ENCODE assay signal across 20 cellular contexts in the genomic region with DNA sequence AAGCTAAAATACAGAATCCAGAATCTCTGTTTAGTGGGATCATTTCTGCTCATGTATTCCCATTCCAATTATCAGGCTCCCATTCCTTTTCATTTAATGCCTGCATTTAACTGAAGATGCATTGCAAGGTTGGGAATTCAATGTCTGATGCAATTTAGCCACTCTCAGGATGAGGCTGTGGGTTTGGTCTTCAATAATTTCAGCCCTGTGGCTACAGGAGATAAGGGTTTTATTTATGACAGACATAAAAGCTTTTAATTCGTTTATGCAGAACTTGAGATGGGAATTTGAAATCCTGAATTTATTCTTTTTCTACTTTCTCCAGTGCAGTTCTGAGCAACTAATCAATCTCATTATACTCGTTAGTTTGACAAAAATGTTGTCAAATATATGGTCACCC.
DNase-seq lines count a peak whose midpoint lies in the region; ATAC-seq and TF ChIP-seq lines count a peak whose summit lies in the region.
"Had no signal": no experiment of that assay in that cellular context is flagged by ENCODE, and none has a peak within 500 bp of the region (broad histone marks: within the 10 kb centered on the region; RNA-seq: fewer than 3 reads in every experiment).

No MANE protein-coding gene starts in this region.

- H3K36me3 ChIP-seq in BE2C: no peaks in the 10 kb centered on the region
- H3K36me3 ChIP-seq in SK-N-SH (replicated peaks in 1 of 2; ENCODE audit: control insufficient read depth in 1 of 2, insufficient read depth in 2 of 2, low read length in 1 of 2): no peaks in the 10 kb centered on the region
- H3K36me3 ChIP-seq: BLaER1 treated with 17β-estradiol and CSF1 and Interleukin-3, amounts not matched to agents 10 nM and 100 nM had no signal

- WGBS in SK-N-SH (ENCODE audit: low lambda C conversion rate): 5% methylated on average over 2 of the region's 2 CpGs

- TF ChIP-seq EP300 in SK-N-SH (IDR thresholded peaks at IDR 0.05; ENCODE audit: borderline replicate concordance in 1 of 2, low read depth in 1 of 2, low read length in 1 of 2): 0 out of 4 replicates have a peak, but pooled peaks of 1 of the 2 experiments have one; percentile 22

- peaks cover 12% of the 10 kb centered on the region for H3K4me1 Mint-ChIP-seq in mesothelial cell of epicardium
- H3K4me1 Mint-ChIP-seq in activated CD8-positive, alpha-beta T cell treated with anti-CD3 and anti-CD28 coated beads, Interleukin-2, amount 10 ng/mL, durations not matched to agents 7 days and 5 days (ENCODE audit: low read depth): no peaks in the 10 kb centered on the region
- H3K4me1 Mint-ChIP-seq: B cell; CD14-positive monocyte; CD8-positive, alpha-beta memory T cell had no signal

- TF ChIP-seq CTCF in BE2C (IDR thresholded peaks at IDR 0.05; ENCODE audit: low read depth, low read length): no peak
- no peak for TF ChIP-seq CTCF in SK-N-SH (IDR thresholded peaks at IDR 0.05)
- no peak for TF ChIP-seq CTCF in mesothelial cell of epicardium (IDR thresholded peaks at IDR 0.05; ENCODE audit: unreplicated experiment)

- H3F3A ChIP-seq in SK-N-SH (replicated peaks; ENCODE audit: insufficient read depth): no peaks in the 10 kb centered on the region

- POLR2A ChIA-PET in SK-N-SH (lab: Yijun Ruan, JAX): no interaction called here
- POLR2A ChIA-PET in activated CD8-positive, alpha-beta T cell treated with anti-CD3 and anti-CD28 coated beads, Interleukin-2, amount 10 ng/mL, durations not matched to agents 7 days and 5 days (lab: Charles Lee): no interaction called here

- DNase-seq in BE2C (peak; percentile 39), OCI-M1 (lab: John Stamatoyannopoulos, UW) (peak; percentile 69), SK-N-SH (peak; percentile 41), mesothelial cell of epicardium (ENCODE audit: low spot score in 2 of 2, unreplicated experiment in 2 of 2) (no peak), SW480 (ENCODE audit: low spot score) (no peak)
- DNase-seq in activated CD8-positive, alpha-beta T cell treated with anti-CD3 and anti-CD28 coated beads, Interleukin-2, amount 10 ng/mL, durations not matched to agents 7 days and 5 days: no peak
- DNase-seq: CD4-positive, alpha-beta T cell; CD8-positive, alpha-beta memory T cell; DMS 273 treated with DMSO at 0.1 percent for 48 hours; DMS79; EL; GDM1; H7; HCEC 1CT had no signal

- H3K27ac Mint-ChIP-seq in mesothelial cell of epicardium: peak overlapping the region; percentile 60
- H3K27ac Mint-ChIP-seq in activated CD8-positive, alpha-beta T cell treated with anti-CD3 and anti-CD28 coated beads, Interleukin-2, amount 10 ng/mL, durations not matched to agents 7 days and 5 days: no peak overlapping the region
- H3K27ac Mint-ChIP-seq: B cell; CD14-positive monocyte; CD4-positive, alpha-beta T cell; CD8-positive, alpha-beta memory T cell had no signal

- no peak overlapping the region for H2AFZ ChIP-seq in SK-N-SH (ENCODE audit: low read depth)

- CTCF ChIA-PET in SK-N-SH (lab: Yijun Ruan, JAX): no interaction called here
- CTCF ChIA-PET in activated CD8-positive, alpha-beta T cell treated with anti-CD3 and anti-CD28 coated beads, Interleukin-2, amount 10 ng/mL, durations not matched to agents 7 days and 5 days (lab: Charles Lee): no interaction called here

- H3K4me1 ChIP-seq in BE2C: peaks cover 8% of the 10 kb centered on the region
- no peaks in the 10 kb centered on the region; a peak in 2 of 4 replicates for H3K4me1 ChIP-seq in SK-N-SH (ENCODE audit: control insufficient read depth in 1 of 2, insufficient read depth in 2 of 2, low read depth in 1 of 2, low read length in 1 of 2)
- H3K4me1 ChIP-seq: BLaER1 treated with 17β-estradiol and CSF1 and Interleukin-3, amounts not matched to agents 10 nM and 100 nM had no signal

- no peaks in the 10 kb centered on the region; the same call in 1 of the 2 replicates for H3K9me2 ChIP-seq in SK-N-SH

- no peak for ATAC-seq in activated CD8-positive, alpha-beta T cell treated with anti-CD3 and anti-CD28 coated beads, Interleukin-2, amount 10 ng/mL, durations not matched to agents 7 days and 5 days
- ATAC-seq in GM19455 (IDR thresholded peaks at IDR 0.05; ENCODE audit: unreplicated experiment): no peak
- ATAC-seq: GM12878 had no signal

- TF ChIP-seq RAD21 in SK-N-SH (IDR thresholded peaks at IDR 0.05; ENCODE audit: low read length): no peak

- no peaks in the 10 kb centered on the region for H3K9me3 Mint-ChIP-seq in mesothelial cell of epicardium
- H3K9me3 Mint-ChIP-seq in activated CD8-positive, alpha-beta T cell treated with anti-CD3 and anti-CD28 coated beads, Interleukin-2, amount 10 ng/mL, durations not matched to agents 7 days and 5 days (ENCODE audit: insufficient read depth): peaks cover 4% of the 10 kb centered on the region
- H3K9me3 Mint-ChIP-seq: CD14-positive monocyte; CD4-positive, alpha-beta T cell had no signal

- H3K27me3 Mint-ChIP-seq in mesothelial cell of epicardium (ENCODE audit: low read depth): no peaks in the 10 kb centered on the region
- H3K27me3 Mint-ChIP-seq in activated CD8-positive, alpha-beta T cell treated with anti-CD3 and anti-CD28 coated beads, Interleukin-2, amount 10 ng/mL, durations not matched to agents 7 days and 5 days (ENCODE audit: low read depth): no peaks in the 10 kb centered on the region
- H3K27me3 Mint-ChIP-seq: B cell; CD4-positive, alpha-beta T cell; CD8-positive, alpha-beta memory T cell had no signal

- no peaks in the 10 kb centered on the region for H3K9me3 ChIP-seq in BE2C
- H3K9me3 ChIP-seq in SK-N-SH: no peaks in the 10 kb centered on the region
- H3K9me3 ChIP-seq: BLaER1 treated with 17β-estradiol and CSF1 and Interleukin-3, amounts not matched to agents 10 nM and 100 nM had no signal

- H3K36me3 Mint-ChIP-seq in mesothelial cell of epicardium: no peaks in the 10 kb centered on the region
- no peaks in the 10 kb centered on the region for H3K36me3 Mint-ChIP-seq in activated CD8-positive, alpha-beta T cell treated with anti-CD3 and anti-CD28 coated beads, Interleukin-2, amount 10 ng/mL, durations not matched to agents 7 days and 5 days (ENCODE audit: low read depth)
- H3K36me3 Mint-ChIP-seq: CD14-positive monocyte; CD8-positive, alpha-beta memory T cell had no signal

- H3K27me3 ChIP-seq in BE2C (no peaks in the 10 kb centered on the region), SK-N-SH (ENCODE audit: insufficient read depth) (no peaks in the 10 kb centered on the region)
- H3K27me3 ChIP-seq: BLaER1 treated with 17β-estradiol and CSF1 and Interleukin-3, amounts not matched to agents 10 nM and 100 nM had no signal

- H3K27ac ChIP-seq in SK-N-SH (ENCODE audit: low read depth in 2 of 2, low read length in 1 of 2): no peak overlapping the region
- H3K27ac ChIP-seq: 22Rv1; BLaER1 treated with 17β-estradiol and CSF1 and Interleukin-3, amounts not matched to agents 10 nM and 100 nM had no signal

- H3K4me2 ChIP-seq in SK-N-SH: no peak overlapping the region
- H3K4me2 ChIP-seq: BLaER1 treated with 17β-estradiol and CSF1 and Interleukin-3, amounts not matched to agents 10 nM and 100 nM had no signal

- H4K20me1 ChIP-seq in SK-N-SH (ENCODE audit: insufficient read depth): no peaks in the 10 kb centered on the region
- H4K20me1 ChIP-seq: BLaER1 treated with 17β-estradiol and CSF1 and Interleukin-3, amounts not matched to agents 10 nM and 100 nM had no signal

- H3K9ac ChIP-seq in SK-N-SH: no peak overlapping the region
- H3K9ac ChIP-seq: BLaER1 treated with 17β-estradiol and CSF1 and Interleukin-3, amounts not matched to agents 10 nM and 100 nM had no signal

- no peak overlapping the region for H3K4me3 ChIP-seq in BE2C (ENCODE audit: low read depth, low read length)
- no peak overlapping the region for H3K4me3 ChIP-seq in SK-N-SH (ENCODE audit: low read depth in 2 of 2, low read length in 1 of 2)
- H3K4me3 ChIP-seq: BLaER1 treated with 17β-estradiol and CSF1 and Interleukin-3, amounts not matched to agents 10 nM and 100 nM; GM12878 had no signal

- H3K79me2 ChIP-seq in SK-N-SH (ENCODE audit: insufficient read depth): no peaks in the 10 kb centered on the region

- H3K4me3 Mint-ChIP-seq in mesothelial cell of epicardium: no peak overlapping the region
- no peak overlapping the region for H3K4me3 Mint-ChIP-seq in activated CD8-positive, alpha-beta T cell treated with anti-CD3 and anti-CD28 coated beads, Interleukin-2, amount 10 ng/mL, durations not matched to agents 7 days and 5 days
- H3K4me3 Mint-ChIP-seq: B cell; CD14-positive monocyte; CD4-positive, alpha-beta T cell; CD8-positive, alpha-beta memory T cell had no signal

TF ChIP-seq in SK-N-SH, 30 proteins besides CTCF, POLR2A, EP300 and RAD21:
- TF ChIP-seq FOXM1 (IDR thresholded peaks at IDR 0.05; ENCODE audit: low read depth) (no peak), POLR2AphosphoS5 (IDR thresholded peaks at IDR 0.05; ENCODE audit: low read depth, low read length) (no peak), RCOR1 (IDR thresholded peaks at IDR 0.05; ENCODE audit: low read length) (peak; percentile 58; the same call in 1 of the 2 replicates), SIN3A (IDR thresholded peaks at IDR 0.05; ENCODE audit: borderline replicate concordance, low read depth, low read length) (no peak), RFX5 (IDR thresholded peaks at IDR 0.05; ENCODE audit: low read length) (no peak), CHD2 (IDR thresholded peaks at IDR 0.05; ENCODE audit: low read length, partially characterized antibody) (peak; percentile 22), GATA2 (CRISPR knock-in tag; IDR thresholded peaks at IDR 0.05) (peak; percentile 72)

Comparison
In these comparisons a context has a peak if more than half of its experiments do, and no peak if none do; other contexts are left out.
1. DNase-seq: peak in BE2C (single experiment), OCI-M1 (single experiment) and SK-N-SH (single experiment); none in mesothelial cell of epicardium (0 of 2), SW480 (single experiment) and activated CD8-positive, alpha-beta T cell treated with anti-CD3 and anti-CD28 coated beads, Interleukin-2, amount 10 ng/mL, durations not matched to agents 7 days and 5 days (single experiment).